1 cellular context compared by ENCODE assay signal in genomic region chr3:147383617-147384016, GRCh38.
TF ChIP-seq lines count a peak whose summit lies in the region.

No MANE protein-coding gene starts in this region.

TF ChIP-seq in K562, 482 proteins besides CTCF, POLR2A, EP300 and RAD21:
- TF ChIP-seq HNRNPLL (IDR thresholded peaks at IDR 0.05; ENCODE audit: low read depth, low read length, poor library complexity, severe bottlenecking) (no peak), ZNF764 (CRISPR knock-in tag; IDR thresholded peaks at IDR 0.05; ENCODE audit: low read depth) (0 out of 2 replicates have a peak, but pooled peaks have one; percentile 51), RBFOX2 (IDR thresholded peaks at IDR 0.05; ENCODE audit: low read depth, low read length) (no peak)
